Comparison of ENCODE assay signal across 22 cellular contexts in genomic region chr9:4495537-4495936, GRCh38. TPM values are rescaled to one million over a fixed set of nuclear protein-coding genes. Genes with fewer than 3 reads are reported as not detected.
DNase-seq lines count a peak whose midpoint lies in the region; ATAC-seq, FAIRE-seq and TF ChIP-seq lines count a peak whose summit lies in the region.
"Had no signal": no experiment of that assay in that cellular context is flagged by ENCODE, and none has a peak within 500 bp of the region (broad histone marks: within the 10 kb centered on the region; RNA-seq: fewer than 3 reads in every experiment).

No MANE protein-coding gene starts in this region.

- TF ChIP-seq POLR2A in GM12891 (IDR thresholded peaks at IDR 0.05; ENCODE audit: low read depth, low read length) = no peak

- ATAC-seq in central memory CD8-positive, alpha-beta T cell (replicated peaks; ENCODE audit: extremely low read depth, poor library complexity, severe bottlenecking) = no peak
- ATAC-seq in stimulated activated memory B cell treated with anti-CD40 and anti-IgM and Interleukin-4, amounts not matched to agents 10 μg/mL and 1 μg/mL and 100 μg/mL, for 72 hours = peak; percentile 10
- ATAC-seq: A549, Panc1 had no signal

- no TSS peak for BruUV-seq in Caco-2 (replicated peaks; lab: Mats Ljungman, UMichigan)

- H3K27me3 ChIP-seq in Caco-2 (replicated peaks; ENCODE audit: control insufficient read depth, insufficient read depth, low read length) (no peaks in the 10 kb centered on the region), colonic mucosa (no peaks in the 10 kb centered on the region)
- H3K27me3 ChIP-seq: SJSA1 had no signal

- no peaks in the 10 kb centered on the region for H3K9me3 ChIP-seq in Caco-2
- H3K9me3 ChIP-seq in colonic mucosa = no peaks in the 10 kb centered on the region
- H3K9me3 ChIP-seq: A549, BE2C, SJSA1 had no signal

- H3K27ac ChIP-seq in colonic mucosa = no peak overlapping the region
- H3K27ac ChIP-seq: A549, SJSA1 had no signal

- peak overlapping the region; percentile 72 for H3K27ac Mint-ChIP-seq in Caco-2 (ENCODE audit: unreplicated experiment)
- H3K27ac Mint-ChIP-seq in central memory CD8-positive, alpha-beta T cell (ENCODE audit: low read depth) = peak overlapping the region; percentile 20
- no peak overlapping the region for H3K27ac Mint-ChIP-seq in stimulated activated memory B cell treated with anti-CD40 and anti-IgM and Interleukin-4, amounts not matched to agents 10 μg/mL and 1 μg/mL and 100 μg/mL, for 72 hours
- H3K27ac Mint-ChIP-seq: HFFc6 had no signal

- H3K36me3 ChIP-seq in Caco-2 (ENCODE audit: control insufficient read depth, insufficient read depth, low read length) = no peaks in the 10 kb centered on the region; the same call in 1 of the 2 replicates
- no peaks in the 10 kb centered on the region for H3K36me3 ChIP-seq in colonic mucosa
- H3K36me3 ChIP-seq: BE2C, SJSA1 had no signal

- peaks cover 29% of the 10 kb centered on the region for H3K4me1 Mint-ChIP-seq in Caco-2 (ENCODE audit: low read depth, unreplicated experiment)
- peaks cover 19% of the 10 kb centered on the region for H3K4me1 Mint-ChIP-seq in central memory CD8-positive, alpha-beta T cell
- peaks cover 14% of the 10 kb centered on the region for H3K4me1 Mint-ChIP-seq in stimulated activated memory B cell treated with anti-CD40 and anti-IgM and Interleukin-4, amounts not matched to agents 10 μg/mL and 1 μg/mL and 100 μg/mL, for 72 hours

- H3K36me3 Mint-ChIP-seq in Caco-2 (ENCODE audit: insufficient read depth, unreplicated experiment) = peaks cover 41% of the 10 kb centered on the region
- H3K36me3 Mint-ChIP-seq in central memory CD8-positive, alpha-beta T cell (ENCODE audit: insufficient read depth) = peaks cover 4% of the 10 kb centered on the region
- no peaks in the 10 kb centered on the region for H3K36me3 Mint-ChIP-seq in stimulated activated memory B cell treated with anti-CD40 and anti-IgM and Interleukin-4, amounts not matched to agents 10 μg/mL and 1 μg/mL and 100 μg/mL, for 72 hours
- H3K36me3 Mint-ChIP-seq: CD4-positive, CD25-positive, alpha-beta regulatory T cell had no signal

- no peak overlapping the region for H3K9ac ChIP-seq in colonic mucosa (ENCODE audit: low read depth in 2 of 2, low read length in 2 of 2)

- no peaks in the 10 kb centered on the region for H3K9me3 Mint-ChIP-seq in Caco-2 (ENCODE audit: unreplicated experiment)
- no peaks in the 10 kb centered on the region for H3K9me3 Mint-ChIP-seq in central memory CD8-positive, alpha-beta T cell
- no peaks in the 10 kb centered on the region for H3K9me3 Mint-ChIP-seq in stimulated activated memory B cell treated with anti-CD40 and anti-IgM and Interleukin-4, amounts not matched to agents 10 μg/mL and 1 μg/mL and 100 μg/mL, for 72 hours
- H3K9me3 Mint-ChIP-seq: HFFc6 had no signal

- peak; percentile 22 to 47 for DNase-seq in Caco-2
- DNase-seq in GM12891 (ENCODE audit: insufficient read length, low spot score) = no peak
- no peak for DNase-seq in central memory CD8-positive, alpha-beta T cell (ENCODE audit: low spot score in 2 of 2)
- DNase-seq in SIG-M5 (lab: John Stamatoyannopoulos, UW) = no peak
- no peak for DNase-seq in SK-N-DZ (ENCODE audit: low spot score)
- no peak for DNase-seq in colonic mucosa
- DNase-seq: BE2C; CD4-positive, CD25-positive, alpha-beta regulatory T cell; GF-D8; HFFc6; KG1; NCI-H1092 treated with DMSO at 0.1 percent for 48 hours; NCI-H1436 treated with DMSO at 0.1 percent for 48 hours; NCI-H2029; NCI-H2227 treated with DMSO at 0.1 percent for 48 hours; NCI-H510A; NCI-H748 treated with DMSO at 0.1 percent for 48 hours had no signal

- FAIRE-seq in GM12891 (lab: Jason Lieb, UNC) = peak; percentile 48
- FAIRE-seq: A549, H54 had no signal

- peak overlapping the region; percentile 38 for H3K4me3 Mint-ChIP-seq in Caco-2 (ENCODE audit: unreplicated experiment)
- H3K4me3 Mint-ChIP-seq in central memory CD8-positive, alpha-beta T cell = no peak overlapping the region
- no peak overlapping the region for H3K4me3 Mint-ChIP-seq in stimulated activated memory B cell treated with anti-CD40 and anti-IgM and Interleukin-4, amounts not matched to agents 10 μg/mL and 1 μg/mL and 100 μg/mL, for 72 hours
- H3K4me3 Mint-ChIP-seq: CD4-positive, CD25-positive, alpha-beta regulatory T cell; HFFc6 had no signal

- no peaks in the 10 kb centered on the region for H3K27me3 Mint-ChIP-seq in Caco-2 (ENCODE audit: insufficient read depth, unreplicated experiment)
- H3K27me3 Mint-ChIP-seq in central memory CD8-positive, alpha-beta T cell = peaks cover 54% of the 10 kb centered on the region
- peaks cover 43% of the 10 kb centered on the region for H3K27me3 Mint-ChIP-seq in stimulated activated memory B cell treated with anti-CD40 and anti-IgM and Interleukin-4, amounts not matched to agents 10 μg/mL and 1 μg/mL and 100 μg/mL, for 72 hours

- no peak for TF ChIP-seq CTCF in Caco-2 (IDR thresholded peaks at IDR 0.05; ENCODE audit: insufficient read depth in 1 of 2, low read depth in 1 of 2, low read length in 1 of 2, severe bottlenecking in 1 of 2, unreplicated experiment in 1 of 2)
- TF ChIP-seq CTCF in colonic mucosa (IDR thresholded peaks at IDR 0.05) = no peak

- H3K4me1 ChIP-seq in Caco-2 = peaks cover 69% of the 10 kb centered on the region
- peaks cover 3% of the 10 kb centered on the region for H3K4me1 ChIP-seq in colonic mucosa
- H3K4me1 ChIP-seq: BE2C, SJSA1 had no signal

- H3K4me3 ChIP-seq in Caco-2 (ENCODE audit: low read depth, low read length) (no peak overlapping the region), colonic mucosa (no peak overlapping the region)
- H3K4me3 ChIP-seq: A549, SJSA1 had no signal

- POLR2A ChIA-PET in Caco-2 (lab: Charles Lee) = no interaction called here

- intact Hi-C loops in Caco-2 (cut with micrococcal nuclease; ENCODE audit: unreplicated experiment) (no loop called here), colonic mucosa (cut with DNase I) (no loop called here)

- CTCF ChIA-PET in Caco-2 (lab: Charles Lee) = no interaction called here

TF ChIP-seq in GM12891, 5 proteins besides CTCF, POLR2A, EP300 and RAD21:
- TF ChIP-seq POLR2AphosphoS5 (IDR thresholded peaks at IDR 0.05; ENCODE audit: low read depth, low read length) = 0 out of 2 replicates have a peak, but pooled peaks have one; percentile 5
- peak; percentile 59 for TF ChIP-seq SPI1 (IDR thresholded peaks at IDR 0.05; ENCODE audit: low read depth, low read length)
- TF ChIP-seq TAF1 (IDR thresholded peaks at IDR 0.05; ENCODE audit: low read depth, low read length) = no peak
- TF ChIP-seq POU2F2 (IDR thresholded peaks at IDR 0.05; ENCODE audit: low read depth, low read length) = no peak
TF ChIP-seq in GM12891: peak in this region for 2.

RNA-seq across cellular contexts. Expression of gene SLC1A1, which starts 5.3 kb away (rescaled TPM):
- 43.3 and 53.1 TPM in 2 replicates for total RNA-seq in Caco-2 (2022)
- 10.4 TPM for polyA plus RNA-seq in GM12891 (2012; ENCODE audit: low read depth, missing spikeins)
- 0.12 TPM in 1 of 2 replicates, not detected in the other for polyA plus RNA-seq in SK-N-DZ (2014; cell fraction: cytosol; rRNA removed)
- 0.05 TPM in 1 of 2 replicates, not detected in the other for polyA plus RNA-seq in SK-N-DZ (2014; cell fraction: nucleus; rRNA removed)
- total RNA-seq in colonic mucosa = 10 to 100 TPM in 1 of 2 donors, 1 to 10 TPM in 1; 9.1 to 25.0 TPM

Comparison
In these comparisons a context has a peak if more than half of its experiments do, and no peak if none do; other contexts are left out.
1. DNase-seq: peak in Caco-2 (2 of 2); none in GM12891 (single experiment), central memory CD8-positive, alpha-beta T cell (0 of 2), SIG-M5 (single experiment), SK-N-DZ (single experiment) and colonic mucosa (single experiment).